8 cellular contexts compared by ENCODE assay signal in genomic region chr19:14544977-14545715, GRCh38. TPM values are rescaled to one million over a fixed set of nuclear protein-coding genes. Genes with fewer than 3 reads are reported as not detected.
A peak's percentile ranks its signal among the peaks of the same experiment; 100 is the strongest.
DNase-seq lines count a peak whose midpoint lies in the region; ATAC-seq and TF ChIP-seq lines count a peak whose summit lies in the region.
"Had no signal": no experiment of that assay in that cellular context is flagged by ENCODE, and none has a peak within 500 bp of the region (broad histone marks: within the 10 kb centered on the region; RNA-seq: fewer than 3 reads in every experiment).

No MANE protein-coding gene starts in this region.

- H3K4me3 Mint-ChIP-seq in T-helper 17 cell (no peak overlapping the region), mesothelial cell of epicardium (no peak overlapping the region)
- H3K4me3 Mint-ChIP-seq: activated CD8-positive, alpha-beta memory T cell treated with anti-CD3 and anti-CD28 coated beads, Interleukin-2, amount 10 ng/mL, durations not matched to agents 7 days and 5 days had no signal

- no peaks in the 10 kb centered on the region for H3K9me3 Mint-ChIP-seq in mesothelial cell of epicardium

- peak; percentile 94 for DNase-seq in DMS79 treated with DMSO at 0.1 percent for 48 hours (lab: John Stamatoyannopoulos, UW)
- no peak for DNase-seq in T-helper 17 cell
- no peak for DNase-seq in mesothelial cell of epicardium (ENCODE audit: low spot score in 2 of 2, unreplicated experiment in 2 of 2)
- DNase-seq in ACHN: no peak
- DNase-seq in GDM1 (lab: John Stamatoyannopoulos, UW): no peak
- DNase-seq: activated CD8-positive, alpha-beta memory T cell treated with anti-CD3 and anti-CD28 coated beads, Interleukin-2, amount 10 ng/mL, durations not matched to agents 7 days and 5 days had no signal

- no peak for TF ChIP-seq CTCF in mesothelial cell of epicardium (IDR thresholded peaks at IDR 0.05; ENCODE audit: unreplicated experiment)

- H3K36me3 Mint-ChIP-seq in T-helper 17 cell (ENCODE audit: low read depth) (no peaks in the 10 kb centered on the region), mesothelial cell of epicardium (peaks cover 5% of the 10 kb centered on the region)

- ATAC-seq in T-helper 17 cell (no peak), GM21390 (IDR thresholded peaks at IDR 0.05; ENCODE audit: unreplicated experiment) (no peak)
- ATAC-seq: activated CD8-positive, alpha-beta memory T cell treated with anti-CD3 and anti-CD28 coated beads, Interleukin-2, amount 10 ng/mL, durations not matched to agents 7 days and 5 days had no signal

- H3K27ac Mint-ChIP-seq in T-helper 17 cell: peak overlapping the region; percentile 16
- peak overlapping the region; percentile 57 for H3K27ac Mint-ChIP-seq in mesothelial cell of epicardium
- H3K27ac Mint-ChIP-seq: activated CD8-positive, alpha-beta memory T cell treated with anti-CD3 and anti-CD28 coated beads, Interleukin-2, amount 10 ng/mL, durations not matched to agents 7 days and 5 days had no signal

- no peaks in the 10 kb centered on the region for H3K9me3 ChIP-seq in T-helper 17 cell (ENCODE audit: control insufficient read depth, low read length, poor library complexity, severe bottlenecking)

- in situ Hi-C loops in ACHN (cut with HindIII; ENCODE audit: low pct_ligation_motif_present, low pct_unique_long_range_greater_than_20kb, low sequenced_read_pairs): no loop called here

- H3K27me3 Mint-ChIP-seq in T-helper 17 cell: no peaks in the 10 kb centered on the region
- no peaks in the 10 kb centered on the region for H3K27me3 Mint-ChIP-seq in mesothelial cell of epicardium (ENCODE audit: low read depth)
- H3K27me3 Mint-ChIP-seq: activated CD8-positive, alpha-beta memory T cell treated with anti-CD3 and anti-CD28 coated beads, Interleukin-2, amount 10 ng/mL, durations not matched to agents 7 days and 5 days had no signal

- peaks cover 18% of the 10 kb centered on the region for H3K4me1 Mint-ChIP-seq in T-helper 17 cell
- peaks cover 22% of the 10 kb centered on the region for H3K4me1 Mint-ChIP-seq in mesothelial cell of epicardium

RNA-seq across cellular contexts. Expression of gene TECR, which starts 15.8 kb away (rescaled TPM):
- 100 to 1,000 TPM; 111 to 125 TPM for total RNA-seq in T-helper 17 cell
- 111 to 116 TPM (median 115 TPM) in 3 replicates for total RNA-seq in mesothelial cell of epicardium

RNA-seq across cellular contexts. Expression of gene NDUFB7, which starts 26.7 kb away (rescaled TPM):
- 10 to 100 TPM; 60.7 to 62.5 TPM for total RNA-seq in T-helper 17 cell
- 117 to 122 TPM (median 119 TPM) in 3 replicates for total RNA-seq in mesothelial cell of epicardium

RNA-seq across cellular contexts. Expression of gene DNAJB1, which starts 26.9 kb away (rescaled TPM):
- 100 to 1,000 TPM; 483 to 558 TPM for total RNA-seq in T-helper 17 cell
- total RNA-seq in mesothelial cell of epicardium: 106 to 113 TPM (median 110 TPM) in 3 replicates

RNA-seq across cellular contexts. Expression of gene CLEC17A, which starts 37.7 kb away (rescaled TPM):
- 1 to 10 TPM in 1 of 2 donors, under 1 TPM in 1; 0.34 to 2.4 TPM for total RNA-seq in T-helper 17 cell
- not detected in 3 replicates for total RNA-seq in mesothelial cell of epicardium
- total RNA-seq: activated CD8-positive, alpha-beta memory T cell treated with anti-CD3 and anti-CD28 coated beads, Interleukin-2, amount 10 ng/mL, durations not matched to agents 7 days and 5 days; HT1080 had no signal

RNA-seq across cellular contexts. Expression of gene GIPC1, which starts 49.2 kb away (rescaled TPM):
- total RNA-seq in T-helper 17 cell (10 to 100 TPM; 34.8 to 38.6 TPM), mesothelial cell of epicardium (108 to 111 TPM (median 111 TPM) in 3 replicates)
